16 cellular contexts compared by ENCODE assay signal in genomic region chr13:96492758-96493157, GRCh38.
"Had no signal": no experiment of that assay in that cellular context is flagged by ENCODE, and none has a peak within 500 bp of the region (broad histone marks: within the 10 kb centered on the region; RNA-seq: fewer than 3 reads in every experiment).

No MANE protein-coding gene starts in this region.

- H3K27me3 ChIP-seq: hepatocyte, upper lobe of right lung had no signal

- H3K27ac ChIP-seq: epithelial cell of prostate, hepatocyte, thoracic aorta, upper lobe of right lung, VCaP had no signal

- H3K4me1 ChIP-seq: upper lobe of right lung had no signal

- H3K36me3 ChIP-seq: thoracic aorta, upper lobe of right lung had no signal

- DNase-seq: activated CD4-positive, alpha-beta T cell treated with anti-CD3 and anti-CD28 coated beads for 1 hour; activated CD8-positive, alpha-beta memory T cell treated with anti-CD3 and anti-CD28 coated beads for 24 hours; activated CD8-positive, alpha-beta memory T cell treated with anti-CD3 and anti-CD28 coated beads, Interleukin-2, amount 50 U/mL, for 48 hours; activated effector memory CD4-positive, alpha-beta T cell treated with Interleukin-2 at 50 U/mL for 16 hours; activated naive CD4-positive, alpha-beta T cell treated with anti-CD3 and anti-CD28 coated beads, Interleukin-2, amount 50 U/mL, for 16 hours; activated T-cell treated with anti-CD3 and anti-CD28 coated beads, Interleukin-2, amount 50 U/mL, for 48 hours; effector memory CD8-positive, alpha-beta T cell; foreskin fibroblast; nephron progenitor cell; stimulated activated naive B cell treated with anti-CD40 and anti-IgM and Interleukin-4, amounts not matched to agents 10 μg/mL and 1 μg/mL and 100 μg/mL, for 72 hours; upper lobe of right lung had no signal

- H3K4me3 ChIP-seq: hepatocyte, lung, thoracic aorta, upper lobe of right lung had no signal

- H3K9me3 ChIP-seq: thoracic aorta, upper lobe of right lung had no signal
